In genomic region chr10:51986531-51986930, GRCh38 we compare ENCODE assay signal across 21 cellular contexts.
"Had no signal": no experiment of that assay in that cellular context is flagged by ENCODE, and none has a peak within 500 bp of the region (broad histone marks: within the 10 kb centered on the region; RNA-seq: fewer than 3 reads in every experiment).

No MANE protein-coding gene starts in this region.

- H3K4me3 Mint-ChIP-seq: activated naive CD4-positive, alpha-beta T cell treated with anti-CD3 and anti-CD28 coated beads for 36 hours; endodermal cell; neural crest cell had no signal

- ATAC-seq: body of pancreas, gastroesophageal sphincter, heart left ventricle, sciatic nerve had no signal

- H3K9me3 Mint-ChIP-seq: activated naive CD4-positive, alpha-beta T cell treated with anti-CD3 and anti-CD28 coated beads for 36 hours had no signal

- H3K4me1 Mint-ChIP-seq: endodermal cell, neural crest cell had no signal

- H3K36me3 ChIP-seq: cardiac muscle cell, esophagus squamous epithelium, gastroesophageal sphincter, heart left ventricle, upper lobe of left lung had no signal

- H3K4me1 ChIP-seq: esophagus squamous epithelium, upper lobe of left lung had no signal

- H3K4me3 ChIP-seq: body of pancreas, cardiac muscle cell, esophagus squamous epithelium, gastroesophageal sphincter, heart left ventricle, upper lobe of left lung had no signal

- H3K27ac ChIP-seq: body of pancreas, cardiac muscle cell, esophagus squamous epithelium, gastroesophageal sphincter, heart left ventricle, upper lobe of left lung had no signal

- DNase-seq: activated CD4-positive, alpha-beta T cell treated with anti-CD3 and anti-CD28 coated beads, Interleukin-2, amount 50 U/mL, for 4 hours; activated CD8-positive, alpha-beta memory T cell treated with anti-CD3 and anti-CD28 coated beads, Interleukin-2, amount 50 U/mL, for 48 hours; activated naive CD4-positive, alpha-beta T cell treated with anti-CD3 and anti-CD28 coated beads for 36 hours; activated T-cell treated with anti-CD3 and anti-CD28 coated beads, Interleukin-2, amount 50 U/mL, for 48 hours; amygdala; cortex of kidney; endodermal cell; esophagus squamous epithelium; heart left ventricle; midbrain; occipital lobe; posterior cingulate gyrus; stimulated activated CD4-positive, alpha-beta T cell treated with anti-CD3 and anti-CD28 coated beads, Interleukin-4, amount 100 ng/mL, for 24 hours; stimulated activated naive CD4-positive, alpha-beta T cell treated with Interleukin-2 at 50 U/mL for 16 hours; T-helper 9 cell; upper lobe of left lung had no signal

- H3K9me3 ChIP-seq: body of pancreas, esophagus squamous epithelium, gastroesophageal sphincter, upper lobe of left lung had no signal
